In the genomic region with DNA sequence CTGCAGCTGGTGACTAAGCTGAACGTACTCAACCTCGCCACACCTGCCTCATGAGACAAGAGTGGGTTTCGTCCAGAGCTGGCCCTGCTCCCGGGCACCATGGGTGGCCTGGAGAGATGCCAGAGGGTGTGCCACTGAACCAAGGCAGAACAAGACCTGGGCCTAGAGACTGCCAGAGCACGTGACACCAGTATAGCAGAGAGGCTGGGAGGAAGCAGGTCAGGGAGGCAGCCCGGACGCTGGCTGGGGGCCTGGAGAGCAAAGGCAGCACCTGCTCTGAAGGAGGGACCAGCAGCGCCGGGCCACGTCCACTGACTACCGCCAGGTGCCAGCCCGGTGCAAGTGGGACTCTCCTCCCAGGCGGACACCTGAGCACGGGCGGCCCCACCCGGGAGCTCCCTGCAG, we compare ENCODE assay signal across 8 cellular contexts. TPM values are rescaled to one million over a fixed set of nuclear protein-coding genes. Genes with fewer than 3 reads are reported as not detected.
DNase-seq lines count a peak whose midpoint lies in the region; ATAC-seq, FAIRE-seq and TF ChIP-seq lines count a peak whose summit lies in the region.

No MANE protein-coding gene starts in this region.

- ATAC-seq in right lobe of liver (peak in 2 of 4 donors; percentile 45 to 65), HepG2 (no peak), left lobe of liver (peak; percentile 53)

- H3K79me2 ChIP-seq in HepG2 (ENCODE audit: insufficient read depth, low read length) = no peaks in the 10 kb centered on the region

- CTCF ChIA-PET in HepG2 (lab: Yijun Ruan, JAX; ENCODE audit: low intra/inter-chr PET ratio, low total read pairs) = no interaction called here
- CTCF ChIA-PET in RWPE1 (lab: Yijun Ruan, JAX) = interaction anchor here (0.6 to 1.2 kb wide), 3 partner anchors 10 to 245 kb away, joined by 3 to 6 read pairs (median 3); no protein-coding TSS in a partner anchor

- no peak for TF ChIP-seq CTCF in right lobe of liver (IDR thresholded peaks at IDR 0.05)
- TF ChIP-seq CTCF in HepG2 (CRISPR knock-in tag; IDR thresholded peaks at IDR 0.05) = no peak
- 0 out of 2 replicates have a peak, but pooled peaks have one; percentile 18 for TF ChIP-seq CTCF in RWPE1 (conservative IDR thresholded peaks at IDR 0.05; ENCODE audit: low read depth)
- TF ChIP-seq CTCF in coronary artery (IDR thresholded peaks at IDR 0.05) = no peak

- POLR2A ChIA-PET in HepG2 (lab: Yijun Ruan, JAX) (no interaction called here), RWPE1 (lab: Yijun Ruan, JAX; ENCODE audit: low non-redundant PET) (interaction anchor here (0.6 kb wide), 1 partner anchor 51 kb away, joined by 3 read pairs; no protein-coding TSS in a partner anchor)

- WGBS in right lobe of liver (ENCODE audit: insufficient coverage, low coverage, low lambda C conversion rate, missing lambda C conversion rate) = 88% methylated on average over 4 of the region's 16 CpGs
- 22% methylated on average over 3 of the region's 16 CpGs for WGBS in HepG2 (ENCODE audit: low lambda C conversion rate)

- no peak for TF ChIP-seq EP300 in HepG2 (IDR thresholded peaks at IDR 0.05; ENCODE audit: low read depth in 2 of 2, low read length in 2 of 2)
- TF ChIP-seq EP300 in HepG2 (CRISPR knock-in tag; IDR thresholded peaks at IDR 0.05; ENCODE audit: borderline replicate concordance) = no peak

- H3K36me3 ChIP-seq in right lobe of liver (no peaks in the 10 kb centered on the region), HepG2 (replicated peaks in 1 of 2; ENCODE audit: control insufficient read depth in 1 of 2, insufficient read depth in 2 of 2, low read length in 2 of 2) (no peaks in the 10 kb centered on the region)

- no peak overlapping the region for H3K4me3 ChIP-seq in right lobe of liver
- no peak overlapping the region for H3K4me3 ChIP-seq in HepG2 (replicated peaks in 1 of 3; ENCODE audit: insufficient read depth in 1 of 3, low read depth in 2 of 3, low read length in 3 of 3)
- H3K4me3 ChIP-seq in coronary artery = no peak overlapping the region

- H3K9me3 ChIP-seq in right lobe of liver (no peaks in the 10 kb centered on the region), HepG2 (ENCODE audit: low read length) (no peaks in the 10 kb centered on the region)

- H3K27ac ChIP-seq in right lobe of liver (no peak overlapping the region), HepG2 (ENCODE audit: extremely low read length, insufficient read depth, low read length) (no peak overlapping the region), RWPE1 (peak overlapping the region; percentile 76), coronary artery (no peak overlapping the region)

- in situ Hi-C loops in HepG2 (cut with HindIII; ENCODE audit: extremely low pct_ligation_motif_present, low pct_unique_long_range_greater_than_20kb) = no loop called here

- DNase-seq in right lobe of liver = peak in 2 of 3 donors; percentile 53 to 60
- DNase-seq in HepG2 (ENCODE audit: low spot score) = no peak
- DNase-seq in RWPE1 (ENCODE audit: low spot score) = peak; percentile 59
- no peak for DNase-seq in left lobe of liver (ENCODE audit: low spot score)
- no peak for DNase-seq in OCI-M2 (lab: John Stamatoyannopoulos, UW; ENCODE audit: unreplicated experiment)
- DNase-seq in foreskin melanocyte = no peak
- DNase-seq in coronary artery (ENCODE audit: low spot score) = no peak
- DNase-seq in T-helper 9 cell = no peak

- H4K20me1 ChIP-seq in HepG2 (ENCODE audit: insufficient read depth, low read length) = no peaks in the 10 kb centered on the region

- H3K4me2 ChIP-seq in HepG2 (ENCODE audit: low read depth, low read length) = no peak overlapping the region

- H3K27me3 ChIP-seq in right lobe of liver (no peaks in the 10 kb centered on the region), HepG2 (ENCODE audit: control insufficient read depth in 1 of 2, insufficient read depth in 2 of 2, low read length in 2 of 2) (peaks cover 2 to 10% of the 10 kb centered on the region in 2 experiments; a peak in 3 of 5 replicates)

- no peak overlapping the region for H3K9ac ChIP-seq in HepG2 (ENCODE audit: insufficient read depth, low read depth, low read length)

- H2AFZ ChIP-seq in HepG2 (ENCODE audit: low read length) = no peak overlapping the region

- no TSS peak for BruUV-seq in HepG2 (replicated peaks; lab: Mats Ljungman, UMichigan)

- TF ChIP-seq POLR2A in right lobe of liver (IDR thresholded peaks at IDR 0.05) (no peak), HepG2 (IDR thresholded peaks at IDR 0.05; ENCODE audit: insufficient read depth in 1 of 2, low read depth in 2 of 2, low read length in 2 of 2) (no peak)

- TF ChIP-seq RAD21 in HepG2 (CRISPR knock-in tag; IDR thresholded peaks at IDR 0.05) = no peak

- no peak for FAIRE-seq in HepG2 (lab: Jason Lieb, UNC)

- intact Hi-C loops in right lobe of liver (cut with DNase I) = no loop called here
- intact Hi-C loops in HepG2 (cut with micrococcal nuclease; ENCODE audit: unreplicated experiment) = no loop called here

- H3K4me1 ChIP-seq in right lobe of liver = no peaks in the 10 kb centered on the region
- no peaks in the 10 kb centered on the region for H3K4me1 ChIP-seq in HepG2 (ENCODE audit: insufficient read depth, low read length)

TF ChIP-seq in HepG2, 621 proteins besides CTCF, POLR2A, EP300 and RAD21 (continues in another document):
- TF ChIP-seq HOXA5 (CRISPR knock-in tag; IDR thresholded peaks at IDR 0.05) = no peak
- no peak for TF ChIP-seq IKZF4 (CRISPR knock-in tag; IDR thresholded peaks at IDR 0.05; ENCODE audit: borderline replicate concordance, low read depth, not compliant biosample characterization)
- no peak for TF ChIP-seq POLR2AphosphoS2 (IDR thresholded peaks at IDR 0.05; ENCODE audit: low read depth, low read length)
- no peak for TF ChIP-seq ZSCAN31 (CRISPR knock-in tag; IDR thresholded peaks at IDR 0.05; ENCODE audit: low read depth)
- no peak for TF ChIP-seq PCBP2 (optimal IDR thresholded peaks at IDR 0.05; ENCODE audit: low read depth, low read length, poor library complexity, severe bottlenecking)
- no peak for TF ChIP-seq ZKSCAN8 (CRISPR knock-in tag; IDR thresholded peaks at IDR 0.05; ENCODE audit: borderline replicate concordance)
- TF ChIP-seq, protein P1, sequence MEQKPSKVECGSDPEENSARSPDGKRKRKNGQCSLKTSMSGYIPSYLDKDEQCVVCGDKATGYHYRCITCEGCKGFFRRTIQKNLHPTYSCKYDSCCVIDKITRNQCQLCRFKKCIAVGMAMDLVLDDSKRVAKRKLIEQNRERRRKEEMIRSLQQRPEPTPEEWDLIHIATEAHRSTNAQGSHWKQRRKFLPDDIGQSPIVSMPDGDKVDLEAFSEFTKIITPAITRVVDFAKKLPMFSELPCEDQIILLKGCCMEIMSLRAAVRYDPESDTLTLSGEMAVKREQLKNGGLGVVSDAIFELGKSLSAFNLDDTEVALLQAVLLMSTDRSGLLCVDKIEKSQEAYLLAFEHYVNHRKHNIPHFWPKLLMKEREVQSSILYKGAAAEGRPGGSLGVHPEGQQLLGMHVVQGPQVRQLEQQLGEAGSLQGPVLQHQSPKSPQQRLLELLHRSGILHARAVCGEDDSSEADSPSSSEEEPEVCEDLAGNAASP (CRISPR knock-in tag; IDR thresholded peaks at IDR 0.05; ENCODE audit: borderline replicate concordance) = no peak
- TF ChIP-seq, protein P2, sequence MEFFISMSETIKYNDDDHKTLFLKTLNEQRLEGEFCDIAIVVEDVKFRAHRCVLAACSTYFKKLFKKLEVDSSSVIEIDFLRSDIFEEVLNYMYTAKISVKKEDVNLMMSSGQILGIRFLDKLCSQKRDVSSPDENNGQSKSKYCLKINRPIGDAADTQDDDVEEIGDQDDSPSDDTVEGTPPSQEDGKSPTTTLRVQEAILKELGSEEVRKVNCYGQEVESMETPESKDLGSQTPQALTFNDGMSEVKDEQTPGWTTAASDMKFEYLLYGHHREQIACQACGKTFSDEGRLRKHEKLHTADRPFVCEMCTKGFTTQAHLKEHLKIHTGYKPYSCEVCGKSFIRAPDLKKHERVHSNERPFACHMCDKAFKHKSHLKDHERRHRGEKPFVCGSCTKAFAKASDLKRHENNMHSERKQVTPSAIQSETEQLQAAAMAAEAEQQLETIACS (CRISPR knock-in tag; IDR thresholded peaks at IDR 0.05) = no peak
- no peak for TF ChIP-seq SP1 (IDR thresholded peaks at IDR 0.05)
- TF ChIP-seq SP1 (CRISPR knock-in tag; IDR thresholded peaks at IDR 0.05) = no peak
- TF ChIP-seq ZNF432 (CRISPR knock-in tag; IDR thresholded peaks at IDR 0.05; ENCODE audit: borderline replicate concordance) = no peak

RNA-seq across cellular contexts. Expression of a gene that starts 7.3 kb away (rescaled TPM):
- total RNA-seq in right lobe of liver (1 to 10 TPM in 2 of 6 experiments, under 1 TPM in 4; 0.04 to 1.1 (median 0.60) TPM), HepG2 (2016; rRNA removed; fragmentation: Illumina TruSeq; extraction: Trizol) (not detected in 2 replicates), left lobe of liver (1.1 TPM)
- not detected in 2 replicates for total RNA-seq in HepG2 (2016; cell fraction: cytosol; rRNA removed; fragmentation: Illumina TruSeq; extraction: Trizol; ENCODE audit: low read depth)
- not detected in 2 replicates for total RNA-seq in HepG2 (2016; cell fraction: insoluble cytoplasmic fraction; rRNA removed; fragmentation: Illumina TruSeq; extraction: Trizol)
- total RNA-seq in HepG2 (2016; cell fraction: membrane; rRNA removed; fragmentation: Illumina TruSeq; extraction: Trizol) = not detected in 2 replicates
- total RNA-seq in HepG2 (2016; cell fraction: nucleus; rRNA removed; fragmentation: Illumina TruSeq; extraction: Trizol) = not detected in 2 replicates
- 0.01 TPM in 1 of 2 replicates, not detected in the other for polyA plus RNA-seq in HepG2 (2011; rRNA removed)
- polyA plus RNA-seq in HepG2 (2011; cell fraction: cytosol; rRNA removed) = not detected in 2 replicates
- polyA plus RNA-seq in HepG2 (2011; cell fraction: nucleus; rRNA removed) = 0.03 TPM in 1 of 2 replicates, not detected in the other
- polyA plus RNA-seq in HepG2 (2012) = not detected in 2 replicates
- polyA plus RNA-seq in HepG2 (2016; cell fraction: cytosol; fragmentation: Illumina TruSeq; extraction: Trizol; ENCODE audit: low read depth) = not detected in 2 replicates
- not detected in 2 replicates for polyA plus RNA-seq in HepG2 (2016; cell fraction: insoluble cytoplasmic fraction; fragmentation: Illumina TruSeq; extraction: Trizol; ENCODE audit: low read depth)
- not detected in 2 replicates for polyA plus RNA-seq in HepG2 (2016; cell fraction: membrane; fragmentation: Illumina TruSeq; extraction: Trizol; ENCODE audit: low read depth)
- not detected in 2 replicates for polyA plus RNA-seq in HepG2 (2016; cell fraction: nucleus; fragmentation: Illumina TruSeq; extraction: Trizol; ENCODE audit: insufficient read depth, low read depth)
- 1.9 TPM in 1 of 2 replicates, not detected in the other for polyA minus RNA-seq in HepG2 (2011; rRNA and poly(A)+ RNA removed; ENCODE audit: low replicate concordance)
- not detected in 2 replicates for polyA minus RNA-seq in HepG2 (2011; cell fraction: cytosol; rRNA and poly(A)+ RNA removed)
- polyA minus RNA-seq in HepG2 (2011; cell fraction: nucleus; rRNA and poly(A)+ RNA removed) = 0.13 TPM in 1 of 2 replicates, not detected in the other

Comparison
In these comparisons a context has a peak if more than half of its experiments do, and no peak if none do; other contexts are left out.
1. DNase-seq: peak in right lobe of liver (2 of 3) and RWPE1 (single experiment); none in HepG2 (single experiment), left lobe of liver (single experiment), OCI-M2 (single experiment), foreskin melanocyte (single experiment), coronary artery (single experiment) and T-helper 9 cell (single experiment).